In the genomic region with DNA sequence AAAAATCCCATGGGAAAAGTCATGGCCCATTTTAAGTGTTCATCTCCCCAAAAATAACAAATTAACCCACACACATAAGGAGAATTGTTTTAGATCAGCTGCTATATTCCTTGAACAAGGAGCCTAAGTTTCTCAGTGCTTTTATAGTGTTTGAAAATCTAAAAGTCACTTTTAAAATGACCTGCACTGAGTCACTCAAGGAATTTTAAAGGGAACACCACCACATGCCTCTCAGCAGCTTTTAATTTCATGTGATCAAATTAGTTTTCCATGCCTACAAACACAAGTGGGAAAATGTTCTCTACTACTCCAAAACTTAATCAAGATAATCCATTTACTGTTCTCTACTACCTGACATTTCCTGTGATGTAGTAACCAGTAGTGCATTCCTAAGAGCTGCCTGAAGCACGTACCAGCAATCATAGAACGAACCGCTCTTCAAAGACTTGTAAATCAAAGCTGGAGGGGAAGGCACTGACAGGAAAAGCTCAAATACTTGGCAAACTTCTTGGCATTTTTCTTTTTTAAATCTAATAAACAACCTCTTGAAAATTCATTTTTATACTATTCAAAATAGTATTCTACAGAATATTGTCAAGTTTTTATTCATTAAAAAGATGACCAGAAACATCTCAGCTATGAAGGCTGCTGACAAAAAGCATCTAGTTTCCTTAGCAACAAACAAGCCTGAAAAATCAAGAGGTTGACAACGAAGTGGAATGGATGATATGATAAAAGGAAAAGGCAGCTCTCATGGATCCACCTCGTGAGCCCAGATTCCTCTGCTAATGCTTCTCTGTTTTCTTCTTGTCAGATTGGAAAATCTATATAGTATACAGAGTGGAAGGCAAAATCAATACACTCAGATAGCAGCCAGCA, we compare ENCODE assay signal across 25 cellular contexts. TPM values are rescaled to one million over a fixed set of nuclear protein-coding genes. Genes with fewer than 3 reads are reported as not detected.
DNase-seq lines count a peak whose midpoint lies in the region; ATAC-seq, FAIRE-seq and TF ChIP-seq lines count a peak whose summit lies in the region.
"Had no signal": no experiment of that assay in that cellular context is flagged by ENCODE, and none has a peak within 500 bp of the region (broad histone marks: within the 10 kb centered on the region; RNA-seq: fewer than 3 reads in every experiment).

No MANE protein-coding gene starts in this region.

- intact Hi-C loops in kidney (cut with DNase I) = no loop called here

- CTCF ChIA-PET in activated CD4-positive, alpha-beta memory T cell treated with anti-CD3 and anti-CD28 coated beads, Interleukin-2, amount 10 ng/mL, durations not matched to agents 7 days and 5 days (lab: Charles Lee) = interaction anchor here (1.6 to 1.7 kb wide), 2 partner anchors 74 to 81 kb away, joined by 3 read pairs; no protein-coding TSS in a partner anchor

- H3K4me2 ChIP-seq in smooth muscle cell = no peak overlapping the region

- no peaks in the 10 kb centered on the region for H4K20me1 ChIP-seq in smooth muscle cell (ENCODE audit: low read depth)

- H3K9me3 Mint-ChIP-seq in activated T-cell treated with anti-CD3 and anti-CD28 coated beads, Interleukin-2, amount 50 U/mL, for 72 hours = no peaks in the 10 kb centered on the region
- no peaks in the 10 kb centered on the region for H3K9me3 Mint-ChIP-seq in activated CD4-positive, alpha-beta memory T cell treated with anti-CD3 and anti-CD28 coated beads, Interleukin-2, amount 10 ng/mL, durations not matched to agents 7 days and 5 days

- H3K27me3 Mint-ChIP-seq in activated T-cell treated with anti-CD3 and anti-CD28 coated beads, Interleukin-2, amount 50 U/mL, for 72 hours (ENCODE audit: low read depth) = no peaks in the 10 kb centered on the region
- H3K27me3 Mint-ChIP-seq in activated CD4-positive, alpha-beta memory T cell treated with anti-CD3 and anti-CD28 coated beads, Interleukin-2, amount 10 ng/mL, durations not matched to agents 7 days and 5 days = no peaks in the 10 kb centered on the region

- WGBS in smooth muscle cell (ENCODE audit: low lambda C conversion rate) = 80% methylated on average over 5 of the region's 5 CpGs

- FAIRE-seq in kidney (lab: Jason Lieb, UNC) = no peak
- FAIRE-seq: GM12892 had no signal

- DNase-seq in activated T-cell treated with anti-CD3 and anti-CD28 coated beads, Interleukin-2, amount 50 U/mL, for 72 hours = no peak
- DNase-seq in activated T-cell treated with anti-CD3 and anti-CD28 coated beads for 4 hours (no peak), amniotic epithelial cell (ENCODE audit: low read depth) (peak; percentile 75), kidney (no peak), smooth muscle cell (lab: John Stamatoyannopoulos, UW; ENCODE audit: unreplicated experiment) (no peak), cerebellum (ENCODE audit: low spot score) (no peak), NOMO-1 treated with DMSO at 0.1 percent for 48 hours (lab: John Stamatoyannopoulos, UW; ENCODE audit: unreplicated experiment) (no peak)
- DNase-seq in activated CD4-positive, alpha-beta memory T cell treated with anti-CD3 and anti-CD28 coated beads, Interleukin-2, amount 10 ng/mL, durations not matched to agents 7 days and 5 days = no peak
- DNase-seq: 8988T, ACHN, Calu3, DMS79 treated with DMSO at 0.1 percent for 48 hours, GF-D8, KG1, MG63, NCI-H1105 treated with DMSO at 0.1 percent for 48 hours, NCI-H146, NCI-H1930, NCI-H2107, NCI-H446, NCI-H524 treated with DMSO at 0.1 percent for 48 hours, NCI-H774, PC-3, SJCRH30 had no signal

- peaks cover 7 to 35% of the 10 kb centered on the region in 2 donors for H3K36me3 Mint-ChIP-seq in activated T-cell treated with anti-CD3 and anti-CD28 coated beads, Interleukin-2, amount 50 U/mL, for 72 hours (ENCODE audit: insufficient read depth in 2 of 2)
- H3K36me3 Mint-ChIP-seq in activated CD4-positive, alpha-beta memory T cell treated with anti-CD3 and anti-CD28 coated beads, Interleukin-2, amount 10 ng/mL, durations not matched to agents 7 days and 5 days (ENCODE audit: low read depth) = peaks cover 65% of the 10 kb centered on the region

- POLR2A ChIA-PET in activated CD4-positive, alpha-beta memory T cell treated with anti-CD3 and anti-CD28 coated beads, Interleukin-2, amount 10 ng/mL, durations not matched to agents 7 days and 5 days (lab: Charles Lee) = no interaction called here

- no peaks in the 10 kb centered on the region for H3K27me3 ChIP-seq in smooth muscle cell (ENCODE audit: low read depth)
- H3K27me3 ChIP-seq: MG63, SJCRH30 had no signal

- TF ChIP-seq CTCF in kidney (IDR thresholded peaks at IDR 0.05; ENCODE audit: borderline replicate concordance, extremely low read depth, insufficient read depth) (no peak), smooth muscle cell (IDR thresholded peaks at IDR 0.05; ENCODE audit: borderline replicate concordance, insufficient read depth, poor library complexity, severe bottlenecking) (no peak)

- peaks cover 17 to 52% of the 10 kb centered on the region in 2 donors for H3K36me3 ChIP-seq in kidney (ENCODE audit: control insufficient read depth in 1 of 2, insufficient read depth in 2 of 2, low read length in 2 of 2)
- peaks cover 41% of the 10 kb centered on the region for H3K36me3 ChIP-seq in smooth muscle cell (ENCODE audit: low read depth)

- H3F3A ChIP-seq in smooth muscle cell (ENCODE audit: low read depth) = no peaks in the 10 kb centered on the region

- no peak overlapping the region for H3K9ac ChIP-seq in kidney (ENCODE audit: low read length in 2 of 2)
- no peak overlapping the region for H3K9ac ChIP-seq in smooth muscle cell (ENCODE audit: low read depth)

- H2AFZ ChIP-seq in smooth muscle cell (ENCODE audit: low read depth) = no peak overlapping the region

- H3K4me3 ChIP-seq in kidney (ENCODE audit: low read length in 2 of 2) (no peak overlapping the region), smooth muscle cell (no peak overlapping the region)
- H3K4me3 ChIP-seq: MG63, SJCRH30 had no signal

- H3K27ac ChIP-seq in kidney (ENCODE audit: low read depth in 2 of 2, low read length in 2 of 2) (peak overlapping the region; percentile 2 to 65), smooth muscle cell (ENCODE audit: low read depth) (peak overlapping the region; percentile 21)
- H3K27ac ChIP-seq: SJCRH30 had no signal

- H3K9me3 ChIP-seq in kidney (ENCODE audit: control insufficient read depth in 1 of 2, low read length in 2 of 2) (no peaks in the 10 kb centered on the region), smooth muscle cell (replicated peaks; ENCODE audit: low read depth) (no peaks in the 10 kb centered on the region)
- H3K9me3 ChIP-seq: MG63, SJCRH30 had no signal

- H3K4me3 Mint-ChIP-seq in activated T-cell treated with anti-CD3 and anti-CD28 coated beads, Interleukin-2, amount 50 U/mL, for 72 hours = no peak overlapping the region
- no peak overlapping the region for H3K4me3 Mint-ChIP-seq in activated CD4-positive, alpha-beta memory T cell treated with anti-CD3 and anti-CD28 coated beads, Interleukin-2, amount 10 ng/mL, durations not matched to agents 7 days and 5 days

- no peak for ATAC-seq in activated T-cell treated with anti-CD3 and anti-CD28 coated beads, Interleukin-2, amount 50 U/mL, for 72 hours (replicated peaks in 1 of 2)
- ATAC-seq: PC-3 had no signal

- no peaks in the 10 kb centered on the region for H3K79me2 ChIP-seq in smooth muscle cell (ENCODE audit: low read depth)

- no peaks in the 10 kb centered on the region for H3K4me1 Mint-ChIP-seq in activated T-cell treated with anti-CD3 and anti-CD28 coated beads, Interleukin-2, amount 50 U/mL, for 72 hours (ENCODE audit: low read depth)
- peaks cover 12% of the 10 kb centered on the region for H3K4me1 Mint-ChIP-seq in activated CD4-positive, alpha-beta memory T cell treated with anti-CD3 and anti-CD28 coated beads, Interleukin-2, amount 10 ng/mL, durations not matched to agents 7 days and 5 days

- H3K4me1 ChIP-seq in kidney (ENCODE audit: control insufficient read depth in 1 of 2, insufficient read depth in 1 of 2, low read depth in 1 of 2, low read length in 2 of 2) (no peaks in the 10 kb centered on the region), smooth muscle cell (ENCODE audit: low read depth) (no peaks in the 10 kb centered on the region)
- H3K4me1 ChIP-seq: SJCRH30 had no signal

- peak overlapping the region; percentile 10 for H3K27ac Mint-ChIP-seq in activated T-cell treated with anti-CD3 and anti-CD28 coated beads, Interleukin-2, amount 50 U/mL, for 72 hours
- no peak overlapping the region for H3K27ac Mint-ChIP-seq in activated CD4-positive, alpha-beta memory T cell treated with anti-CD3 and anti-CD28 coated beads, Interleukin-2, amount 10 ng/mL, durations not matched to agents 7 days and 5 days

RNA-seq across cellular contexts. Expression of gene LRPPRC, which starts 37.2 kb away (rescaled TPM):
- 100 to 1,000 TPM; 121 to 149 TPM for total RNA-seq in activated T-cell treated with anti-CD3 and anti-CD28 coated beads, Interleukin-2, amount 50 U/mL, for 72 hours
- total RNA-seq in kidney (66.2 TPM), smooth muscle cell (45.6 and 68.4 TPM in 2 replicates), cerebellum (97.5 TPM)
- polyA plus RNA-seq in kidney (ENCODE audit: insufficient read depth, low read depth, low replicate concordance) (71.3 TPM), smooth muscle cell (19.9 and 22.4 TPM in 2 replicates)
- 10 to 100 TPM; 62.0 to 62.1 TPM for total RNA-seq in activated CD4-positive, alpha-beta memory T cell treated with anti-CD3 and anti-CD28 coated beads, Interleukin-2, amount 10 ng/mL, durations not matched to agents 7 days and 5 days
